ENCODE assay signal across 8 cellular contexts in genomic region chr1:225882699-225883615, GRCh38. TPM values are rescaled to one million over a fixed set of nuclear protein-coding genes. Genes with fewer than 3 reads are reported as not detected.
DNase-seq lines count a peak whose midpoint lies in the region; ATAC-seq and TF ChIP-seq lines count a peak whose summit lies in the region.

No MANE protein-coding gene starts in this region.

- DNase-seq in NCI-H2227 (lab: John Stamatoyannopoulos, UW; ENCODE audit: unreplicated experiment), result peak; percentile 44
- DNase-seq in NCI-H2227 treated with DMSO at 0.1 percent for 48 hours (lab: John Stamatoyannopoulos, UW), result no peak
- peak; percentile 29 for DNase-seq in NCI-H460 (ENCODE audit: extremely low read depth, low read depth)
- DNase-seq in activated naive CD8-positive, alpha-beta T cell treated with anti-CD3 and anti-CD28 coated beads, Interleukin-2, amount 50 U/mL, for 24 hours, result peak; percentile 54
- peak; percentile 57 to 80 (median 60) for DNase-seq in heart left ventricle
- DNase-seq in H4 (ENCODE audit: low spot score), result no peak

- peak overlapping the region; percentile 82 to 98 (median 90) for H3K27ac ChIP-seq in heart left ventricle
- no peak overlapping the region for H3K27ac ChIP-seq in parathyroid adenoma

- peak overlapping the region; percentile 85 for H2AFZ ChIP-seq in parathyroid adenoma

- peak; percentile 36 for ATAC-seq in HG02852 (IDR thresholded peaks at IDR 0.05; ENCODE audit: unreplicated experiment)
- peak; percentile 33 for ATAC-seq in activated naive CD8-positive, alpha-beta T cell treated with anti-CD3 and anti-CD28 coated beads, Interleukin-2, amount 50 U/mL, for 24 hours
- ATAC-seq in heart left ventricle, result peak; percentile 16 to 62 (median 46)

- H3K27me3 ChIP-seq in heart left ventricle (peaks cover 0 to 2% (median 0%) of the 10 kb centered on the region in 9 donors), parathyroid adenoma (ENCODE audit: control insufficient read depth, insufficient read depth, low read length) (no peaks in the 10 kb centered on the region)

- H3K4me1 ChIP-seq in heart left ventricle (peaks cover 3 to 47% (median 40%) of the 10 kb centered on the region in 12 donors), parathyroid adenoma (peaks cover 5% of the 10 kb centered on the region)

- peak overlapping the region; percentile 87 for H3K4me3 Mint-ChIP-seq in activated naive CD8-positive, alpha-beta T cell treated with anti-CD3 and anti-CD28 coated beads, Interleukin-2, amount 50 U/mL, for 24 hours

- H3K9me3 ChIP-seq in heart left ventricle (no peaks in the 10 kb centered on the region), parathyroid adenoma (ENCODE audit: control insufficient read depth, low read length) (no peaks in the 10 kb centered on the region)

- peak overlapping the region; percentile 99 for H3K4me2 ChIP-seq in parathyroid adenoma (ENCODE audit: low read length)

- WGBS in heart left ventricle, 4 donors, result 6 to 21% (median 8%) methylated on average over 33 to 61 of the region's 61 CpGs

- H3K9ac ChIP-seq in parathyroid adenoma, result no peak overlapping the region

- peak overlapping the region; percentile 81 for H3K27ac Mint-ChIP-seq in activated naive CD8-positive, alpha-beta T cell treated with anti-CD3 and anti-CD28 coated beads, Interleukin-2, amount 50 U/mL, for 24 hours

- H3K36me3 ChIP-seq in heart left ventricle (no peaks in the 10 kb centered on the region), parathyroid adenoma (ENCODE audit: control insufficient read depth, insufficient read depth, low read length) (no peaks in the 10 kb centered on the region)

- H3K4me3 ChIP-seq in heart left ventricle, result peak overlapping the region; percentile 71 to 99 (median 90)
- H3K4me3 ChIP-seq in parathyroid adenoma (ENCODE audit: low read depth, low read length), result peak overlapping the region; percentile 98

- TF ChIP-seq POLR2A in heart left ventricle (IDR thresholded peaks at IDR 0.05), result no peak

- peaks cover 38% of the 10 kb centered on the region for H3K4me1 Mint-ChIP-seq in activated naive CD8-positive, alpha-beta T cell treated with anti-CD3 and anti-CD28 coated beads, Interleukin-2, amount 50 U/mL, for 24 hours

- H3K79me2 ChIP-seq in parathyroid adenoma, result no peaks in the 10 kb centered on the region

- H3K27me3 Mint-ChIP-seq in activated naive CD8-positive, alpha-beta T cell treated with anti-CD3 and anti-CD28 coated beads, Interleukin-2, amount 50 U/mL, for 24 hours, result no peaks in the 10 kb centered on the region

- intact Hi-C loops in heart left ventricle (cut with DNase I), result loop anchor here in 4 of 10 donors (1.0 to 5.0 kb wide), 5 partner anchors 28 to 72 kb away; partner anchors contain the start of genes PYCR2 (in 3 of the 4) and EPHX1 (in 2 of the 4)

- no peaks in the 10 kb centered on the region for H3K36me3 Mint-ChIP-seq in activated naive CD8-positive, alpha-beta T cell treated with anti-CD3 and anti-CD28 coated beads, Interleukin-2, amount 50 U/mL, for 24 hours (ENCODE audit: low read depth)

- no peaks in the 10 kb centered on the region for H3K9me3 Mint-ChIP-seq in activated naive CD8-positive, alpha-beta T cell treated with anti-CD3 and anti-CD28 coated beads, Interleukin-2, amount 50 U/mL, for 24 hours

- TF ChIP-seq CTCF in heart left ventricle (IDR thresholded peaks at IDR 0.05) (peak in 1 of 12 donors; percentile 6), parathyroid adenoma (IDR thresholded peaks at IDR 0.05) (no peak)

RNA-seq across cellular contexts. Expression of gene TMEM63A, which starts 0.8 kb away (rescaled TPM):
- total RNA-seq in NCI-H460 (2014; rRNA removed; shearing (Covaris generic)), result 10.4 and 17.4 TPM in 2 replicates
- polyA plus RNA-seq in NCI-H460 (2014; cell fraction: nucleus; rRNA removed), result 39.9 and 52.8 TPM in 2 replicates
- total RNA-seq in heart left ventricle, result 10 to 100 TPM; 14.4 to 42.7 (median 25.3) TPM
- 10 to 100 TPM; 13.7 to 37.3 TPM for polyA plus RNA-seq in heart left ventricle
- total RNA-seq in H4 (2014; rRNA removed; shearing (Covaris generic)), result 4.0 and 6.8 TPM in 2 replicates

RNA-seq across cellular contexts. Expression of gene LEFTY1, which starts 6.0 kb away (rescaled TPM):
- not detected in 2 replicates for total RNA-seq in NCI-H460 (2014; rRNA removed; shearing (Covaris generic))
- polyA plus RNA-seq in NCI-H460 (2014; cell fraction: nucleus; rRNA removed), result not detected in 2 replicates
- under 1 TPM in 4 of 9 donors, not detected in 5; 0.19 to 0.77 (median 0.30) TPM for total RNA-seq in heart left ventricle
- polyA plus RNA-seq in heart left ventricle, result under 1 TPM in 1 of 2 donors, not detected in 1; 0.65 TPM
- 0.50 TPM in 1 of 2 replicates, not detected in the other for total RNA-seq in H4 (2014; rRNA removed; shearing (Covaris generic))

RNA-seq across cellular contexts. Expression of gene PYCR2, which starts 41.1 kb away (rescaled TPM):
- 108 and 114 TPM in 2 replicates for total RNA-seq in NCI-H460 (2014; rRNA removed; shearing (Covaris generic))
- polyA plus RNA-seq in NCI-H460 (2014; cell fraction: nucleus; rRNA removed), result 340 and 355 TPM in 2 replicates
- 10 to 100 TPM; 53.6 to 82.4 (median 65.1) TPM for total RNA-seq in heart left ventricle
- 10 to 100 TPM; 62.0 to 89.0 TPM for polyA plus RNA-seq in heart left ventricle
- 37.2 and 38.6 TPM in 2 replicates for total RNA-seq in H4 (2014; rRNA removed; shearing (Covaris generic))

RNA-seq across cellular contexts. Expression of gene LEFTY2, which starts 58.1 kb away (rescaled TPM):
- not detected in 2 replicates for total RNA-seq in NCI-H460 (2014; rRNA removed; shearing (Covaris generic))
- not detected in 2 replicates for polyA plus RNA-seq in NCI-H460 (2014; cell fraction: nucleus; rRNA removed)
- 1 to 10 TPM in 1 of 9 donors, under 1 TPM in 7, not detected in 1; 0.14 to 1.8 (median 0.51) TPM for total RNA-seq in heart left ventricle
- polyA plus RNA-seq in heart left ventricle, result under 1 TPM; 0.11 to 0.22 TPM
- total RNA-seq in H4 (2014; rRNA removed; shearing (Covaris generic)), result not detected in 2 replicates

Comparison
In these comparisons a context has a peak if more than half of its experiments do, and no peak if none do; other contexts are left out.
1. DNase-seq: peak in NCI-H2227 (single experiment), NCI-H460 (single experiment), activated naive CD8-positive, alpha-beta T cell treated with anti-CD3 and anti-CD28 coated beads, Interleukin-2, amount 50 U/mL, for 24 hours (single experiment) and heart left ventricle (5 of 5); none in NCI-H2227 treated with DMSO at 0.1 percent for 48 hours (single experiment) and H4 (single experiment).
2. Peak in every context shown above with its lines, with median percentiles within 50 percentile points of each other: ATAC-seq.